In genomic region chr19:47243364-47243775, GRCh38 we compare ENCODE assay signal across 8 cellular contexts. TPM values are rescaled to one million over a fixed set of nuclear protein-coding genes. Genes with fewer than 3 reads are reported as not detected.
DNase-seq lines count a peak whose midpoint lies in the region; ATAC-seq, FAIRE-seq and TF ChIP-seq lines count a peak whose summit lies in the region.

No MANE protein-coding gene starts in this region.

- H3K36me3 ChIP-seq in Peyer's patch, result no peaks in the 10 kb centered on the region
- H3K36me3 ChIP-seq in rectal smooth muscle tissue (ENCODE audit: control insufficient read depth, insufficient read depth, low read length), result no peaks in the 10 kb centered on the region

- no peak for ATAC-seq in GM21717 (IDR thresholded peaks at IDR 0.05; ENCODE audit: unreplicated experiment)
- no peak for ATAC-seq in GM19467 (IDR thresholded peaks at IDR 0.05; ENCODE audit: unreplicated experiment)

- no peak overlapping the region for H3K9ac ChIP-seq in rectal smooth muscle tissue (ENCODE audit: low read length)

- TF ChIP-seq CTCF in Peyer's patch (IDR thresholded peaks at IDR 0.05) (no peak), epithelial cell of proximal tubule (conservative IDR thresholded peaks at IDR 0.05; ENCODE audit: low read depth, low read length) (no peak)

- H3K4me3 ChIP-seq in GM08714 (ENCODE audit: low read length), result peak overlapping the region; percentile 45; the same call in 1 of the 2 replicates
- peak overlapping the region in 3 of 4 donors; percentile 18 to 48 (median 31) for H3K4me3 ChIP-seq in Peyer's patch
- H3K4me3 ChIP-seq in epithelial cell of proximal tubule (ENCODE audit: low read depth, low read length), result peak overlapping the region; percentile 53
- peak overlapping the region; percentile 52 for H3K4me3 ChIP-seq in rectal smooth muscle tissue (ENCODE audit: low read length)

- no peak for FAIRE-seq in H54 (lab: Jason Lieb, UNC)

- no peak for DNase-seq in Peyer's patch
- DNase-seq in epithelial cell of proximal tubule (ENCODE audit: low read depth), result no peak
- DNase-seq in H54 (ENCODE audit: insufficient read length, low spot score), result no peak
- DNase-seq in LoVo (ENCODE audit: low spot score), result no peak

- H3K4me1 ChIP-seq in Peyer's patch, result peaks cover 0 to 44% (median 20%) of the 10 kb centered on the region in 4 donors
- H3K4me1 ChIP-seq in rectal smooth muscle tissue (ENCODE audit: control insufficient read depth, insufficient read depth, low read length), result peaks cover 11% of the 10 kb centered on the region

- TF ChIP-seq POLR2A in Peyer's patch (IDR thresholded peaks at IDR 0.05) (no peak), H54 (IDR thresholded peaks at IDR 0.05; ENCODE audit: low read depth, low read length) (no peak)

- H3K9me3 ChIP-seq in Peyer's patch, result no peaks in the 10 kb centered on the region

- H3K27ac ChIP-seq in Peyer's patch (peak overlapping the region; percentile 11 to 67 (median 48)), rectal smooth muscle tissue (ENCODE audit: low read depth, low read length) (no peak overlapping the region)

- H3K27me3 ChIP-seq in Peyer's patch, result no peaks in the 10 kb centered on the region
- no peaks in the 10 kb centered on the region for H3K27me3 ChIP-seq in rectal smooth muscle tissue (ENCODE audit: control insufficient read depth, insufficient read depth, low read length)

RNA-seq across cellular contexts. Expression of gene BBC3, which starts 12.4 kb away (rescaled TPM):
- total RNA-seq in Peyer's patch (10 to 100 TPM in 1 of 4 donors, 1 to 10 TPM in 3; 4.1 to 10.0 (median 5.5) TPM), epithelial cell of proximal tubule (8.7 and 16.0 TPM in 2 replicates)

RNA-seq across cellular contexts. Expression of gene CCDC9, which starts 13.0 kb away (rescaled TPM):
- total RNA-seq in Peyer's patch (100 to 1,000 TPM in 1 of 4 donors, 10 to 100 TPM in 3; 12.1 to 104 (median 35.8) TPM), epithelial cell of proximal tubule (14.7 and 17.8 TPM in 2 replicates)

RNA-seq across cellular contexts. Expression of gene INAFM1, which starts 31.3 kb away (rescaled TPM):
- 10 to 100 TPM in 2 of 4 donors, 1 to 10 TPM in 2; 6.1 to 23.9 (median 12.8) TPM for total RNA-seq in Peyer's patch
- 3.0 and 7.0 TPM in 2 replicates for total RNA-seq in epithelial cell of proximal tubule
